8 cellular contexts compared by ENCODE assay signal in genomic region chr1:826831-827220, GRCh38.
DNase-seq lines count a peak whose midpoint lies in the region; ATAC-seq, FAIRE-seq and TF ChIP-seq lines count a peak whose summit lies in the region.
"Not testable (repeated sequence)": the region's sequence is repeated elsewhere in the genome, so short reads cannot be mapped to it uniquely, and the experiment has no call there.

No MANE protein-coding gene starts in this region.

- not testable (repeated sequence) for H2AFZ ChIP-seq in SK-N-SH (ENCODE audit: low read depth)
- peak overlapping the region; percentile 92 for H2AFZ ChIP-seq in K562 (ENCODE audit: low read depth, low read length)

- H3K4me1 Mint-ChIP-seq in natural killer cell, result peaks cover 21 to 30% of the 10 kb centered on the region in 2 donors

- H3K36me3 ChIP-seq in SK-N-SH (replicated peaks in 1 of 2; ENCODE audit: control insufficient read depth in 1 of 2, insufficient read depth in 2 of 2, low read length in 1 of 2); heart right ventricle; suprapubic skin: not testable (repeated sequence)
- peaks cover 11% of the 10 kb centered on the region; the same call in 1 of the 3 replicates for H3K36me3 ChIP-seq in K562 (ENCODE audit: control insufficient read depth, insufficient read depth, low read length)

- not testable (repeated sequence) for H4K20me1 ChIP-seq in SK-N-SH (ENCODE audit: insufficient read depth)
- peaks cover 15% of the 10 kb centered on the region for H4K20me1 ChIP-seq in K562 (replicated peaks; ENCODE audit: control insufficient read depth, insufficient read depth, low read length)

- not testable (repeated sequence) for FAIRE-seq in K562 (lab: Jason Lieb, UNC)

- H3K9me3 ChIP-seq in SK-N-SH; K562 (replicated peaks; ENCODE audit: control insufficient read depth, insufficient read depth, low read depth, low read length); heart right ventricle; suprapubic skin: not testable (repeated sequence)

- under 1% methylated on average over 9 of the region's 25 CpGs for WGBS in SK-N-SH (ENCODE audit: low lambda C conversion rate)
- WGBS in K562 (ENCODE audit: insufficient coverage, low coverage, missing lambda C conversion rate), result 0% methylated on average over 8 of the region's 25 CpGs
- WGBS in heart right ventricle, 2 donors, result 0 to 2% methylated on average over 15 to 20 of the region's 25 CpGs
- WGBS in suprapubic skin, result 0% methylated on average over 4 of the region's 25 CpGs

- not testable (repeated sequence) for H3K27me3 Mint-ChIP-seq in natural killer cell (ENCODE audit: low read depth in 2 of 2)

- H3K9me1 ChIP-seq in K562 (ENCODE audit: control insufficient read depth, insufficient read depth, low read length), result not testable (repeated sequence)

- peak overlapping the region; percentile 68; the same call in 1 of the 2 replicates for H3K4me2 ChIP-seq in SK-N-SH
- peak overlapping the region; percentile 84 for H3K4me2 ChIP-seq in K562 (ENCODE audit: insufficient read depth, low read length)

- in situ Hi-C loops in K562 (cut with MboI), result loop anchor here (5.0 kb wide), 1 partner anchor 595 kb away; no protein-coding TSS in a partner anchor

- ATAC-seq in GM21825 (IDR thresholded peaks at IDR 0.05; ENCODE audit: unreplicated experiment) (peak; percentile 27), HG03442 (IDR thresholded peaks at IDR 0.05; ENCODE audit: unreplicated experiment) (peak; percentile 31), K562 (peak; percentile 47), heart right ventricle (peak in 2 of 8 donors; percentile 18 to 35), natural killer cell (peak in 2 of 3 donors; percentile 1 to 21)

- H3K36me3 Mint-ChIP-seq in natural killer cell, result not testable (repeated sequence)

- not testable (repeated sequence) for H3F3A ChIP-seq in SK-N-SH (replicated peaks; ENCODE audit: insufficient read depth)

- not testable (repeated sequence) for TF ChIP-seq CTCF in SK-N-SH (IDR thresholded peaks at IDR 0.05); K562 (IDR thresholded peaks at IDR 0.05 in 2 of 3, conservative IDR thresholded peaks at IDR 0.05 in 1 of 3; ENCODE audit: insufficient read depth in 2 of 3, low read depth in 1 of 3, low read length in 3 of 3); heart right ventricle (IDR thresholded peaks at IDR 0.05); natural killer cell (IDR thresholded peaks at IDR 0.05); suprapubic skin (IDR thresholded peaks at IDR 0.05)

- CTCF ChIA-PET in SK-N-SH (lab: Yijun Ruan, JAX); K562 (lab: Yijun Ruan, JAX; ENCODE audit: low intra/inter-chr PET ratio): not testable (repeated sequence)

- H3K27ac Mint-ChIP-seq in natural killer cell, result peak overlapping the region; percentile 90 to 94

- peak overlapping the region in 1 of 2 experiments; percentile 83; a peak in 2 of 4 replicates for H3K27ac ChIP-seq in SK-N-SH (ENCODE audit: low read depth in 2 of 2, low read length in 1 of 2)
- H3K27ac ChIP-seq in K562 (ENCODE audit: extremely low read depth, low read depth, low read length), result peak overlapping the region; percentile 92
- H3K27ac ChIP-seq in heart right ventricle, result peak overlapping the region; percentile 86 to 99 (median 93)
- peak overlapping the region; percentile 90 for H3K27ac ChIP-seq in suprapubic skin

- BruUV-seq in K562 (replicated peaks; lab: Mats Ljungman, UMichigan), result not testable (repeated sequence)

- peak; percentile 9 for DNase-seq in GM03348 (ENCODE audit: low spot score)
- not testable (repeated sequence) for DNase-seq in SK-N-SH; heart right ventricle; natural killer cell; suprapubic skin (ENCODE audit: low spot score in 2 of 2)
- DNase-seq in K562 (ENCODE audit: extremely low read depth in 1 of 4, low spot score in 3 of 4), result peak in 1 of 4 experiments; percentile 16

- not testable (repeated sequence) for TF ChIP-seq EP300 in SK-N-SH (IDR thresholded peaks at IDR 0.05; ENCODE audit: borderline replicate concordance in 1 of 2, low read depth in 1 of 2, low read length in 1 of 2); K562 (IDR thresholded peaks at IDR 0.05; ENCODE audit: low read length); suprapubic skin (IDR thresholded peaks at IDR 0.05)

- peak overlapping the region; percentile 48 to 56; a peak in 3 of 4 replicates for H3K4me3 ChIP-seq in SK-N-SH (ENCODE audit: low read depth in 2 of 2, low read length in 1 of 2)
- H3K4me3 ChIP-seq in K562, result peak overlapping the region; percentile 68
- H3K4me3 ChIP-seq in heart right ventricle, result peak overlapping the region; percentile 44 to 82 (median 66)
- peak overlapping the region; percentile 68 for H3K4me3 ChIP-seq in suprapubic skin

- peaks cover 11% of the 10 kb centered on the region; the same call in 1 of the 2 replicates for H3K79me2 ChIP-seq in SK-N-SH (ENCODE audit: insufficient read depth)
- H3K79me2 ChIP-seq in K562 (ENCODE audit: control insufficient read depth, insufficient read depth, low read length), result peaks cover 47% of the 10 kb centered on the region

- not testable (repeated sequence) for TF ChIP-seq RAD21 in SK-N-SH (IDR thresholded peaks at IDR 0.05; ENCODE audit: low read length); K562 (CRISPR knock-in tag; conservative IDR thresholded peaks at IDR 0.05 in 1 of 2, IDR thresholded peaks at IDR 0.05 in 1 of 2)

- TF ChIP-seq POLR2A in K562 (conservative IDR thresholded peaks at IDR 0.05); suprapubic skin (IDR thresholded peaks at IDR 0.05): not testable (repeated sequence)

- not testable (repeated sequence) for H3K9me2 ChIP-seq in SK-N-SH

- not testable (repeated sequence) for H3K27me3 ChIP-seq in SK-N-SH (ENCODE audit: insufficient read depth); K562 (ENCODE audit: control insufficient read depth in 2 of 2, insufficient read depth in 2 of 2, low read length in 2 of 2); heart right ventricle; suprapubic skin

- not testable (repeated sequence) for H3K4me1 ChIP-seq in SK-N-SH (ENCODE audit: control insufficient read depth in 1 of 2, insufficient read depth in 2 of 2, low read depth in 1 of 2, low read length in 1 of 2)
- H3K4me1 ChIP-seq in K562 (replicated peaks in 1 of 2; ENCODE audit: control insufficient read depth in 2 of 2, insufficient read depth in 2 of 2, low read length in 2 of 2) (peaks cover 7 to 16% of the 10 kb centered on the region in 2 experiments; a peak in 3 of 5 replicates), heart right ventricle (peaks cover 0 to 54% (median 18%) of the 10 kb centered on the region in 9 donors), suprapubic skin (peaks cover 15% of the 10 kb centered on the region)

- not testable (repeated sequence) for H3K9me3 Mint-ChIP-seq in natural killer cell

- H3K9ac ChIP-seq in SK-N-SH (peak overlapping the region; percentile 74), K562 (ENCODE audit: insufficient read depth in 1 of 2, low read depth in 2 of 2, low read length in 2 of 2) (peak overlapping the region; percentile 78 to 93)

- POLR2A ChIA-PET in SK-N-SH (lab: Yijun Ruan, JAX); K562 (lab: Yijun Ruan, JAX): not testable (repeated sequence)

- H3K4me3 Mint-ChIP-seq in natural killer cell, result peak overlapping the region; percentile 95

- intact Hi-C loops in K562 (cut with micrococcal nuclease); heart right ventricle (cut with DNase I); natural killer cell (cut with micrococcal nuclease): not testable (repeated sequence)

TF ChIP-seq in K562, 482 proteins besides CTCF, POLR2A, EP300 and RAD21 (continues in another document):
- TF ChIP-seq TAF1 (IDR thresholded peaks at IDR 0.05; ENCODE audit: control insufficient read depth, extremely low read depth, insufficient read depth, low read length, severe bottlenecking), result peak; percentile 8
- TF ChIP-seq MYC (IDR thresholded peaks at IDR 0.05; ENCODE audit: low read depth, low read length), result peak; percentile 18; the same call in 1 of the 2 replicates
- not testable (repeated sequence) for TF ChIP-seq MYC (CRISPR knock-in tag; IDR thresholded peaks at IDR 0.05; ENCODE audit: borderline replicate concordance, low read depth)
- peak; percentile 10; the same call in 1 of the 2 replicates for TF ChIP-seq ARID4B (CRISPR knock-in tag; IDR thresholded peaks at IDR 0.05)
